In genomic region chrY:18788757-18789406, GRCh38 we compare ENCODE assay signal across 14 cellular contexts. TPM values are rescaled to one million over a fixed set of nuclear protein-coding genes. Genes with fewer than 3 reads are reported as not detected.
"Had no signal": no experiment of that assay in that cellular context is flagged by ENCODE, and none has a peak within 500 bp of the region (broad histone marks: within the 10 kb centered on the region; RNA-seq: fewer than 3 reads in every experiment).

No MANE protein-coding gene starts in this region.

RNA-seq across cellular contexts. Expression of gene HSFY2, which starts 15.3 kb away (rescaled TPM):
- total RNA-seq: activated B cell treated with CpG ODN at 0.5 μM for 24 hours; activated CD4-positive, alpha-beta memory T cell treated with anti-CD3 and anti-CD28 coated beads for 36 hours; activated CD4-positive, alpha-beta memory T cell treated with anti-CD3 and anti-CD28 coated beads, Interleukin-2, amount 10 ng/mL, durations not matched to agents 7 days and 5 days; activated CD4-positive, alpha-beta T cell treated with anti-CD3 and anti-CD28 coated beads for 36 hours; activated CD4-positive, alpha-beta T cell treated with anti-CD3 and anti-CD28 coated beads, Interleukin-2, amount 10 ng/mL, durations not matched to agents 24 days and 14 days; activated CD4-positive, alpha-beta T cell treated with anti-CD3 and anti-CD28 coated beads, Interleukin-2, amount 10 ng/mL, durations not matched to agents 7 days and 5 days; activated CD8-positive, alpha-beta memory T cell treated with anti-CD3 and anti-CD28 coated beads for 36 hours; activated CD8-positive, alpha-beta memory T cell treated with anti-CD3 and anti-CD28 coated beads, Interleukin-2, amount 10 ng/mL, durations not matched to agents 7 days and 5 days; activated CD8-positive, alpha-beta T cell treated with anti-CD3 and anti-CD28 coated beads for 36 hours; activated CD8-positive, alpha-beta T cell treated with anti-CD3 and anti-CD28 coated beads, Interleukin-2, amount 10 ng/mL, durations not matched to agents 7 days and 5 days; T-helper 1 cell treated with Interleukin-12 subunit alpha and Interleukin-12 subunit beta and Interleukin-4 antibody, amounts not matched to agents 30 ng/mL and 1 ng/mL, for 36 hours; T-helper 17 cell; T-helper 2 cell treated with Interferon-gamma antibody and Interleukin-4, amounts not matched to agents 100 ng/mL and 5 ng/mL, for 36 hours; WTC11 had no signal
